ENCODE assay signal across 8 cellular contexts in the genomic region with DNA sequence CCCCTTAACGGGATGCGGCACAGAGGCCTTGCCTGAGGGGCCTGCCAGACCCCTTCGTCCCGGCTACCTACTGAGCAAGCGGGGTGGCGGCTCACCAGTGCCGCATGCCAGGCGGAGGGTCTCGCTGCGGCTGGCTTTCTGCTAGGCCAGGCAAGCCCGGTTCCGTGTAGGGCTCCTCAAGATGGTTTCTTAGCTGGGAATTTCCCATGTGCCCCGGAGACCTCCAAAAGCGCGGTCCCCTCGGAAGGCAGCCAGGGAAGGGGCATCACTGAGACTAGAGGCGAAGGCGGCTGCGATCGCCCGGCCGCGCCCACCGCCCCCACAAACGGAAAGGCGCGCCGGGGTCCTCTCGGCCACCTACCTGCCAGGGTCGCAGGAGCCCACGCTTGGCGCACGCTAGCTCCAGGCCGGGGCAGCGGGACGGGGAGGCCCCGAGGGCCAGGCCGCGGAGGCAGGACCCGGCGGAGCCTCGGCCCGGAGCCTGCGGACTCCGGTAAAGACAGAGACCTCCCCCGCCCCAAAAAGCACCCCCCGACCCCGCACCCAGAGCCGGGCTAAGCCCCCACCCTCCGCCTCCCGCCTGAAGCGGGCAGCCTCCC. TPM values are rescaled to one million over a fixed set of nuclear protein-coding genes. Genes with fewer than 3 reads are reported as not detected.
DNase-seq lines count a peak whose midpoint lies in the region; ATAC-seq, FAIRE-seq and TF ChIP-seq lines count a peak whose summit lies in the region.

No MANE protein-coding gene starts in this region.

- no peak for ATAC-seq in activated T-helper 17 cell treated with anti-CD3 and anti-CD28 coated beads, Interleukin-2, amount 50 U/mL, for 72 hours (replicated peaks)

- DNase-seq in KBM-7 (peak; percentile 40), glutamatergic neuron (peak; percentile 40), retina (peak; percentile 79), frontal cortex (ENCODE audit: low spot score in 2 of 2) (no peak), cortex of kidney (lab: John Stamatoyannopoulos, UW) (no peak), GM20000 (ENCODE audit: low spot score) (no peak)

- in situ Hi-C loops in KBM-7 (cut with MboI; ENCODE audit: low pct_unique_long_range_greater_than_20kb, low sequenced_read_pairs) = no loop called here

- H3K9me3 Mint-ChIP-seq in activated T-helper 17 cell treated with anti-CD3 and anti-CD28 coated beads, Interleukin-2, amount 50 U/mL, for 72 hours = no peaks in the 10 kb centered on the region
- H3K9me3 Mint-ChIP-seq in glutamatergic neuron (ENCODE audit: unreplicated experiment) = peaks cover 12% of the 10 kb centered on the region

- H3K27ac ChIP-seq in C4-2B = peak overlapping the region; percentile 90

- H3K4me3 Mint-ChIP-seq in activated T-helper 17 cell treated with anti-CD3 and anti-CD28 coated beads, Interleukin-2, amount 50 U/mL, for 72 hours = peak overlapping the region; percentile 62
- peak overlapping the region; percentile 91 for H3K4me3 Mint-ChIP-seq in glutamatergic neuron (ENCODE audit: unreplicated experiment)

- peaks cover 27% of the 10 kb centered on the region for H3K4me1 Mint-ChIP-seq in activated T-helper 17 cell treated with anti-CD3 and anti-CD28 coated beads, Interleukin-2, amount 50 U/mL, for 72 hours
- peaks cover 18% of the 10 kb centered on the region for H3K4me1 Mint-ChIP-seq in glutamatergic neuron (ENCODE audit: low read depth, unreplicated experiment)

- no peak overlapping the region for H3K27ac Mint-ChIP-seq in activated T-helper 17 cell treated with anti-CD3 and anti-CD28 coated beads, Interleukin-2, amount 50 U/mL, for 72 hours
- no peak overlapping the region for H3K27ac Mint-ChIP-seq in glutamatergic neuron (ENCODE audit: unreplicated experiment)

- TF ChIP-seq CTCF in C4-2B (conservative IDR thresholded peaks at IDR 0.05) (no peak), glutamatergic neuron (IDR thresholded peaks at IDR 0.05; ENCODE audit: partially characterized antibody, unreplicated experiment) (no peak), GM20000 (IDR thresholded peaks at IDR 0.05; ENCODE audit: extremely low read depth, missing control alignments) (no peak)

- H3K27me3 Mint-ChIP-seq in activated T-helper 17 cell treated with anti-CD3 and anti-CD28 coated beads, Interleukin-2, amount 50 U/mL, for 72 hours = no peaks in the 10 kb centered on the region
- H3K27me3 Mint-ChIP-seq in glutamatergic neuron (ENCODE audit: unreplicated experiment) = peaks cover 7% of the 10 kb centered on the region

- peaks cover 5% of the 10 kb centered on the region for H3K36me3 Mint-ChIP-seq in activated T-helper 17 cell treated with anti-CD3 and anti-CD28 coated beads, Interleukin-2, amount 50 U/mL, for 72 hours (ENCODE audit: low read depth)
- H3K36me3 Mint-ChIP-seq in glutamatergic neuron (ENCODE audit: unreplicated experiment) = no peaks in the 10 kb centered on the region

- FAIRE-seq in frontal cortex (lab: Jason Lieb, UNC) = no peak

RNA-seq across cellular contexts. Expression of gene MICAL3, which starts 23.8 kb away (rescaled TPM):
- total RNA-seq in activated T-helper 17 cell treated with anti-CD3 and anti-CD28 coated beads, Interleukin-2, amount 50 U/mL, for 72 hours = 10 to 100 TPM; 28.7 to 38.5 TPM
- 132 TPM for total RNA-seq in glutamatergic neuron (ENCODE audit: unreplicated experiment)
- 44.8 TPM for total RNA-seq in frontal cortex

Comparison
In these comparisons a context has a peak if more than half of its experiments do, and no peak if none do; other contexts are left out.
1. DNase-seq: peak in KBM-7 (single experiment), glutamatergic neuron (single experiment) and retina (single experiment); none in frontal cortex (0 of 2), cortex of kidney (single experiment) and GM20000 (single experiment).